Comparison of ENCODE assay signal across 24 cellular contexts in the genomic region with DNA sequence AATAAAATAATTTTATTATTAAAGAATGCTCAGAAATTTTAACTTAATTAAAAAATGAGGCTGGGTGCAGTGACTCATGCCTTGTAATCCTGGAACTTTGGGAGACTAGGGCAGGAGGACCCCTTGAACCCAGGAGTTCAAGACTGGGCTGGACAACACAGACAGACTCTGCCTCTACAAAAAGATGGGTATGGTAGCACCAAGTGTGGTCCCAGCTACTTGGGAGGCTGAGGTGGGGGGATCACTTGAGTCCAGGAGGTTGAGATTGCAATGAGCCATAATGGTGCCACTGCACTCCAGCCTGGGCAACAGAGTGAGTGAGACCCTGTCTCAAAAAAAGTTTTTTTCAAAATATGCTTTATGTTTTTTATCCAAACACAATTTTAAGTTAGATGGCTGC. TPM values are rescaled to one million over a fixed set of nuclear protein-coding genes. Genes with fewer than 3 reads are reported as not detected.
DNase-seq lines count a peak whose midpoint lies in the region; ATAC-seq, FAIRE-seq and TF ChIP-seq lines count a peak whose summit lies in the region.
"Had no signal": no experiment of that assay in that cellular context is flagged by ENCODE, and none has a peak within 500 bp of the region (broad histone marks: within the 10 kb centered on the region; RNA-seq: fewer than 3 reads in every experiment).

No MANE protein-coding gene starts in this region.

- H3K4me3 ChIP-seq in HEK293 (ENCODE audit: low read depth, low read length) (no peak overlapping the region), keratinocyte (ENCODE audit: control insufficient read depth in 2 of 3, extremely low read depth in 1 of 3, insufficient read depth in 2 of 3, low read depth in 1 of 3, low read length in 3 of 3) (no peak overlapping the region), MG63 (no peak overlapping the region)
- H3K4me3 ChIP-seq: BLaER1 treated with 17β-estradiol and CSF1 and Interleukin-3, amounts not matched to agents 10 nM and 100 nM; PC-9 had no signal

- no peaks in the 10 kb centered on the region for H4K20me1 ChIP-seq in keratinocyte (ENCODE audit: control insufficient read depth, extremely low read depth, insufficient read depth, low read length)

- H3K9me1 ChIP-seq in keratinocyte (ENCODE audit: control insufficient read depth, extremely low read depth, insufficient read depth, low read length), result no peaks in the 10 kb centered on the region

- peak; percentile 17 for ATAC-seq in activated CD8-positive, alpha-beta T cell treated with anti-CD3 and anti-CD28 coated beads for 36 hours
- no peak for ATAC-seq in activated CD8-positive, alpha-beta T cell treated with anti-CD3 and anti-CD28 coated beads, Interleukin-2, amount 10 ng/mL, durations not matched to agents 7 days and 5 days
- ATAC-seq in activated naive CD8-positive, alpha-beta T cell treated with anti-CD3 and anti-CD28 coated beads, Interleukin-2, amount 10 ng/mL, durations not matched to agents 7 days and 5 days (ENCODE audit: low read depth), result peak; percentile 19
- ATAC-seq: HCT116 had no signal

- H3K27ac ChIP-seq in HEK293 (ENCODE audit: extremely low read depth, low read depth, low read length) (no peak overlapping the region), keratinocyte (ENCODE audit: control insufficient read depth, insufficient read depth, low read length) (peak overlapping the region; percentile 19)
- H3K27ac ChIP-seq: 22Rv1, PC-9 had no signal

- dilution Hi-C loops in keratinocyte (cut with MboI; ENCODE audit: extremely low pct_ligation_motif_present, low sequenced_read_pairs), result no loop called here

- H3K9me3 Mint-ChIP-seq in activated CD8-positive, alpha-beta T cell treated with anti-CD3 and anti-CD28 coated beads for 36 hours, result no peaks in the 10 kb centered on the region
- H3K9me3 Mint-ChIP-seq in activated CD8-positive, alpha-beta T cell treated with anti-CD3 and anti-CD28 coated beads, Interleukin-2, amount 10 ng/mL, durations not matched to agents 7 days and 5 days (ENCODE audit: insufficient read depth), result no peaks in the 10 kb centered on the region
- H3K9me3 Mint-ChIP-seq in activated naive CD8-positive, alpha-beta T cell treated with anti-CD3 and anti-CD28 coated beads, Interleukin-2, amount 10 ng/mL, durations not matched to agents 7 days and 5 days, result no peaks in the 10 kb centered on the region
- H3K9me3 Mint-ChIP-seq in activated CD4-positive, alpha-beta memory T cell treated with anti-CD3 and anti-CD28 coated beads for 36 hours, result no peaks in the 10 kb centered on the region
- H3K9me3 Mint-ChIP-seq: CD8-positive, alpha-beta memory T cell had no signal

- no peaks in the 10 kb centered on the region for H3K27me3 Mint-ChIP-seq in activated CD8-positive, alpha-beta T cell treated with anti-CD3 and anti-CD28 coated beads for 36 hours
- H3K27me3 Mint-ChIP-seq in activated CD8-positive, alpha-beta T cell treated with anti-CD3 and anti-CD28 coated beads, Interleukin-2, amount 10 ng/mL, durations not matched to agents 7 days and 5 days (ENCODE audit: low read depth), result no peaks in the 10 kb centered on the region
- H3K27me3 Mint-ChIP-seq in activated naive CD8-positive, alpha-beta T cell treated with anti-CD3 and anti-CD28 coated beads, Interleukin-2, amount 10 ng/mL, durations not matched to agents 7 days and 5 days, result no peaks in the 10 kb centered on the region
- H3K27me3 Mint-ChIP-seq in activated CD4-positive, alpha-beta memory T cell treated with anti-CD3 and anti-CD28 coated beads for 36 hours, result no peaks in the 10 kb centered on the region
- H3K27me3 Mint-ChIP-seq: CD8-positive, alpha-beta memory T cell had no signal

- DNase-seq in activated CD8-positive, alpha-beta T cell treated with anti-CD3 and anti-CD28 coated beads for 36 hours, result no peak
- DNase-seq in activated CD8-positive, alpha-beta T cell treated with anti-CD3 and anti-CD28 coated beads, Interleukin-2, amount 10 ng/mL, durations not matched to agents 7 days and 5 days, result no peak
- DNase-seq in activated naive CD8-positive, alpha-beta T cell treated with anti-CD3 and anti-CD28 coated beads, Interleukin-2, amount 10 ng/mL, durations not matched to agents 7 days and 5 days, result no peak
- DNase-seq in keratinocyte (ENCODE audit: low read depth, low spot score) (no peak), MG63 (no peak)
- no peak for DNase-seq in activated CD4-positive, alpha-beta memory T cell treated with anti-CD3 and anti-CD28 coated beads for 36 hours
- DNase-seq in effector CD8-positive, alpha-beta T cell (lab: John Stamatoyannopoulos, UW), result no peak
- DNase-seq: Calu3; CD8-positive, alpha-beta memory T cell; DMS153; GDM1; GOT3; Kasumi-1; NCI-H1092 treated with DMSO at 0.1 percent for 48 hours; NCI-H1436 treated with DMSO at 0.1 percent for 48 hours; NCI-H1930; PC-9; RPMI8226; SHP77 had no signal

- TF ChIP-seq CTCF in activated CD8-positive, alpha-beta T cell treated with anti-CD3 and anti-CD28 coated beads for 36 hours (IDR thresholded peaks at IDR 0.05), result no peak
- TF ChIP-seq CTCF in HEK293 (tag by site-specific recombination; IDR thresholded peaks at IDR 0.05) (no peak), keratinocyte (optimal IDR thresholded peaks at IDR 0.05 in 1 of 3, IDR thresholded peaks at IDR 0.05 in 1 of 3, conservative IDR thresholded peaks at IDR 0.05 in 1 of 3; ENCODE audit: extremely low read depth in 1 of 3, insufficient read depth in 2 of 3, low read length in 3 of 3) (no peak)

- H3K27me3 ChIP-seq in keratinocyte (ENCODE audit: control insufficient read depth, extremely low read depth, insufficient read depth, low read length) (no peaks in the 10 kb centered on the region), MG63 (no peaks in the 10 kb centered on the region)
- H3K27me3 ChIP-seq: BLaER1 treated with 17β-estradiol and CSF1 and Interleukin-3, amounts not matched to agents 10 nM and 100 nM had no signal

- H3K9ac ChIP-seq in keratinocyte (ENCODE audit: control insufficient read depth, extremely low read depth, insufficient read depth, low read length), result no peak overlapping the region
- H3K9ac ChIP-seq: BLaER1 treated with 17β-estradiol and CSF1 and Interleukin-3, amounts not matched to agents 10 nM and 100 nM had no signal

- peaks cover 26% of the 10 kb centered on the region for H3K36me3 Mint-ChIP-seq in activated CD8-positive, alpha-beta T cell treated with anti-CD3 and anti-CD28 coated beads for 36 hours (ENCODE audit: low read depth)
- peaks cover 50% of the 10 kb centered on the region for H3K36me3 Mint-ChIP-seq in activated CD8-positive, alpha-beta T cell treated with anti-CD3 and anti-CD28 coated beads, Interleukin-2, amount 10 ng/mL, durations not matched to agents 7 days and 5 days (ENCODE audit: low read depth)
- peaks cover 24% of the 10 kb centered on the region for H3K36me3 Mint-ChIP-seq in activated naive CD8-positive, alpha-beta T cell treated with anti-CD3 and anti-CD28 coated beads, Interleukin-2, amount 10 ng/mL, durations not matched to agents 7 days and 5 days
- peaks cover 24% of the 10 kb centered on the region for H3K36me3 Mint-ChIP-seq in activated CD4-positive, alpha-beta memory T cell treated with anti-CD3 and anti-CD28 coated beads for 36 hours

- no peaks in the 10 kb centered on the region for H3K4me1 ChIP-seq in HEK293 (ENCODE audit: control insufficient read depth, insufficient read depth, low read length)
- H3K4me1 ChIP-seq in keratinocyte (ENCODE audit: control insufficient read depth, extremely low read depth, insufficient read depth, low read length), result peaks cover 6% of the 10 kb centered on the region

- H3K79me2 ChIP-seq in keratinocyte (ENCODE audit: control insufficient read depth, insufficient read depth, low read length), result no peaks in the 10 kb centered on the region

- no peak overlapping the region for H2AFZ ChIP-seq in keratinocyte (ENCODE audit: control insufficient read depth, low read length)
- H2AFZ ChIP-seq: PC-9 had no signal

- peaks cover 16% of the 10 kb centered on the region for H3K4me1 Mint-ChIP-seq in activated CD8-positive, alpha-beta T cell treated with anti-CD3 and anti-CD28 coated beads for 36 hours (ENCODE audit: low read depth)
- peaks cover 12% of the 10 kb centered on the region for H3K4me1 Mint-ChIP-seq in activated CD8-positive, alpha-beta T cell treated with anti-CD3 and anti-CD28 coated beads, Interleukin-2, amount 10 ng/mL, durations not matched to agents 7 days and 5 days (ENCODE audit: low read depth)
- H3K4me1 Mint-ChIP-seq in activated naive CD8-positive, alpha-beta T cell treated with anti-CD3 and anti-CD28 coated beads, Interleukin-2, amount 10 ng/mL, durations not matched to agents 7 days and 5 days, result peaks cover 14% of the 10 kb centered on the region
- H3K4me1 Mint-ChIP-seq in activated CD4-positive, alpha-beta memory T cell treated with anti-CD3 and anti-CD28 coated beads for 36 hours (ENCODE audit: low read depth), result peaks cover 23% of the 10 kb centered on the region

- intact Hi-C loops in activated CD8-positive, alpha-beta T cell treated with anti-CD3 and anti-CD28 coated beads for 36 hours (cut with micrococcal nuclease), result no loop called here
- intact Hi-C loops in activated CD4-positive, alpha-beta memory T cell treated with anti-CD3 and anti-CD28 coated beads for 36 hours (cut with micrococcal nuclease), result loop anchor here (2.0 kb wide), 1 partner anchor 24 kb away; no protein-coding TSS in a partner anchor

- H3K4me2 ChIP-seq in keratinocyte (ENCODE audit: control insufficient read depth, extremely low read depth, insufficient read depth, low read depth, low read length), result no peak overlapping the region
- H3K4me2 ChIP-seq: PC-9 had no signal

- no peak for FAIRE-seq in keratinocyte (lab: Jason Lieb, UNC)
- FAIRE-seq: GM18507 had no signal

- H3K9me3 ChIP-seq in HEK293 (ENCODE audit: control insufficient read depth, insufficient read depth, low read depth, low read length) (no peaks in the 10 kb centered on the region), keratinocyte (ENCODE audit: control insufficient read depth, low read depth, low read length) (no peaks in the 10 kb centered on the region), MG63 (no peaks in the 10 kb centered on the region)
- H3K9me3 ChIP-seq: BLaER1 treated with 17β-estradiol and CSF1 and Interleukin-3, amounts not matched to agents 10 nM and 100 nM had no signal

- peak overlapping the region; percentile 72 for H3K27ac Mint-ChIP-seq in activated CD8-positive, alpha-beta T cell treated with anti-CD3 and anti-CD28 coated beads for 36 hours
- no peak overlapping the region for H3K27ac Mint-ChIP-seq in activated CD8-positive, alpha-beta T cell treated with anti-CD3 and anti-CD28 coated beads, Interleukin-2, amount 10 ng/mL, durations not matched to agents 7 days and 5 days
- no peak overlapping the region for H3K27ac Mint-ChIP-seq in activated naive CD8-positive, alpha-beta T cell treated with anti-CD3 and anti-CD28 coated beads, Interleukin-2, amount 10 ng/mL, durations not matched to agents 7 days and 5 days
- no peak overlapping the region for H3K27ac Mint-ChIP-seq in activated CD4-positive, alpha-beta memory T cell treated with anti-CD3 and anti-CD28 coated beads for 36 hours

- no peak overlapping the region for H3K4me3 Mint-ChIP-seq in activated CD8-positive, alpha-beta T cell treated with anti-CD3 and anti-CD28 coated beads for 36 hours
- H3K4me3 Mint-ChIP-seq in activated CD8-positive, alpha-beta T cell treated with anti-CD3 and anti-CD28 coated beads, Interleukin-2, amount 10 ng/mL, durations not matched to agents 7 days and 5 days, result no peak overlapping the region
- no peak overlapping the region for H3K4me3 Mint-ChIP-seq in activated naive CD8-positive, alpha-beta T cell treated with anti-CD3 and anti-CD28 coated beads, Interleukin-2, amount 10 ng/mL, durations not matched to agents 7 days and 5 days
- no peak overlapping the region for H3K4me3 Mint-ChIP-seq in activated CD4-positive, alpha-beta memory T cell treated with anti-CD3 and anti-CD28 coated beads for 36 hours
- H3K4me3 Mint-ChIP-seq: CD8-positive, alpha-beta memory T cell had no signal

- POLR2A ChIA-PET in activated CD8-positive, alpha-beta T cell treated with anti-CD3 and anti-CD28 coated beads for 36 hours (lab: Charles Lee), result no interaction called here
- POLR2A ChIA-PET in activated CD8-positive, alpha-beta T cell treated with anti-CD3 and anti-CD28 coated beads, Interleukin-2, amount 10 ng/mL, durations not matched to agents 7 days and 5 days (lab: Charles Lee), result no interaction called here
- POLR2A ChIA-PET in HEK293 (lab: Yijun Ruan, JAX), result no interaction called here
- POLR2A ChIA-PET in activated naive CD8-positive, alpha-beta T cell treated with anti-CD3 and anti-CD28 coated beads, Interleukin-2, amount 10 ng/mL, durations not matched to agents 7 days and 5 days (lab: Charles Lee), result no interaction called here
- POLR2A ChIA-PET in activated CD4-positive, alpha-beta memory T cell treated with anti-CD3 and anti-CD28 coated beads for 36 hours (lab: Charles Lee), result no interaction called here

- CTCF ChIA-PET in activated CD8-positive, alpha-beta T cell treated with anti-CD3 and anti-CD28 coated beads for 36 hours (lab: Charles Lee), result no interaction called here
- CTCF ChIA-PET in activated CD8-positive, alpha-beta T cell treated with anti-CD3 and anti-CD28 coated beads, Interleukin-2, amount 10 ng/mL, durations not matched to agents 7 days and 5 days (lab: Charles Lee), result no interaction called here
- CTCF ChIA-PET in HEK293 (lab: Yijun Ruan, JAX), result interaction anchor here (0.6 kb wide), 1 partner anchor 124 kb away, joined by 3 read pairs; no protein-coding TSS in a partner anchor
- CTCF ChIA-PET in activated CD4-positive, alpha-beta memory T cell treated with anti-CD3 and anti-CD28 coated beads for 36 hours (lab: Charles Lee), result interaction anchor here (0.7 kb wide), 1 partner anchor 45 kb away, joined by 4 read pairs; no protein-coding TSS in a partner anchor

- H3K36me3 ChIP-seq in HEK293 (ENCODE audit: control insufficient read depth in 2 of 2, insufficient read depth in 1 of 2, low read length in 2 of 2), result peaks cover 29 to 65% of the 10 kb centered on the region in 2 experiments
- H3K36me3 ChIP-seq in keratinocyte (ENCODE audit: control insufficient read depth in 2 of 2, extremely low read depth in 1 of 2, insufficient read depth in 2 of 2, low read length in 2 of 2), result peaks cover 3 to 12% of the 10 kb centered on the region in 2 experiments
- H3K36me3 ChIP-seq in MG63, result peaks cover 60% of the 10 kb centered on the region

RNA-seq across cellular contexts. Expression of a gene that starts 25.3 kb away (rescaled TPM):
- 10 to 100 TPM; 29.2 to 31.6 TPM for total RNA-seq in activated CD8-positive, alpha-beta T cell treated with anti-CD3 and anti-CD28 coated beads for 36 hours
- total RNA-seq in activated CD8-positive, alpha-beta T cell treated with anti-CD3 and anti-CD28 coated beads, Interleukin-2, amount 10 ng/mL, durations not matched to agents 7 days and 5 days, result 10 to 100 TPM; 46.6 to 49.4 TPM
- 10 to 100 TPM; 48.2 to 52.3 TPM for total RNA-seq in activated naive CD8-positive, alpha-beta T cell treated with anti-CD3 and anti-CD28 coated beads, Interleukin-2, amount 10 ng/mL, durations not matched to agents 7 days and 5 days
- 34.5 to 55.4 TPM (median 35.2 TPM) in 3 replicates for polyA plus RNA-seq in keratinocyte
- polyA plus RNA-seq in keratinocyte (2011; ENCODE audit: low read depth), result 143 TPM
- polyA plus RNA-seq in keratinocyte (2011; cell fraction: cytosol; rRNA removed), result 22.7 and 32.7 TPM in 2 replicates
- 43.6 and 55.2 TPM in 2 replicates for polyA plus RNA-seq in keratinocyte (2011; cell fraction: nucleus; rRNA removed)
- polyA plus RNA-seq in keratinocyte (2012; ENCODE audit: low replicate concordance), result 30.6 and 35.6 TPM in 2 replicates
- 9.7 to 29.6 TPM (median 24.1 TPM) in 3 replicates for polyA minus RNA-seq in keratinocyte
- polyA minus RNA-seq in keratinocyte (2011; cell fraction: cytosol; rRNA and poly(A)+ RNA removed), result 61.6 TPM
- polyA minus RNA-seq in keratinocyte (2011; cell fraction: nucleus; rRNA and poly(A)+ RNA removed), result 37.1 and 58.0 TPM in 2 replicates
- 10 to 100 TPM; 47.0 to 49.2 TPM for total RNA-seq in activated CD4-positive, alpha-beta memory T cell treated with anti-CD3 and anti-CD28 coated beads for 36 hours
- 5.8 and 6.0 TPM in 2 replicates for total RNA-seq in MG63 (2014; rRNA removed; shearing (Covaris generic); ENCODE audit: low replicate concordance)

RNA-seq across cellular contexts. Expression of a gene that starts 25.6 kb away (rescaled TPM):
- 10 to 100 TPM; 21.8 to 24.6 TPM for total RNA-seq in activated CD8-positive, alpha-beta T cell treated with anti-CD3 and anti-CD28 coated beads for 36 hours
- total RNA-seq in activated CD8-positive, alpha-beta T cell treated with anti-CD3 and anti-CD28 coated beads, Interleukin-2, amount 10 ng/mL, durations not matched to agents 7 days and 5 days, result 10 to 100 TPM; 33.1 to 36.3 TPM
- 10 to 100 TPM; 25.2 to 29.2 TPM for total RNA-seq in activated naive CD8-positive, alpha-beta T cell treated with anti-CD3 and anti-CD28 coated beads, Interleukin-2, amount 10 ng/mL, durations not matched to agents 7 days and 5 days
- polyA plus RNA-seq in keratinocyte, result 2.8 to 6.0 TPM (median 3.5 TPM) in 3 replicates
- 4.3 TPM for polyA plus RNA-seq in keratinocyte (2011; ENCODE audit: low read depth)
- 1.8 and 2.9 TPM in 2 replicates for polyA plus RNA-seq in keratinocyte (2011; cell fraction: cytosol; rRNA removed)
- polyA plus RNA-seq in keratinocyte (2011; cell fraction: nucleus; rRNA removed), result 4.6 and 6.6 TPM in 2 replicates
- polyA plus RNA-seq in keratinocyte (2012; ENCODE audit: low replicate concordance), result 1.5 and 8.3 TPM in 2 replicates
- 2.2 to 12.1 TPM in 2 of 3 replicates, not detected in the other for polyA minus RNA-seq in keratinocyte
- 2.1 TPM for polyA minus RNA-seq in keratinocyte (2011; cell fraction: cytosol; rRNA and poly(A)+ RNA removed)
- 1.7 and 6.9 TPM in 2 replicates for polyA minus RNA-seq in keratinocyte (2011; cell fraction: nucleus; rRNA and poly(A)+ RNA removed)
- total RNA-seq in activated CD4-positive, alpha-beta memory T cell treated with anti-CD3 and anti-CD28 coated beads for 36 hours, result 10 to 100 TPM; 23.6 to 24.2 TPM
- total RNA-seq in MG63 (2014; rRNA removed; shearing (Covaris generic); ENCODE audit: low replicate concordance), result 5.5 and 42.1 TPM in 2 replicates

Comparison
In these comparisons a context has a peak if more than half of its experiments do, and no peak if none do; other contexts are left out.
1. CTCF ChIA-PET loops: an anchor here in HEK293 (0.6 kb wide) and activated CD4-positive, alpha-beta memory T cell treated with anti-CD3 and anti-CD28 coated beads for 36 hours (0.7 kb wide); none called in activated CD8-positive, alpha-beta T cell treated with anti-CD3 and anti-CD28 coated beads for 36 hours and activated CD8-positive, alpha-beta T cell treated with anti-CD3 and anti-CD28 coated beads, Interleukin-2, amount 10 ng/mL, durations not matched to agents 7 days and 5 days.